ENCODE assay signal across 19 cellular contexts in genomic region chr9:130101963-130102362, GRCh38.
"Had no signal": no experiment of that assay in that cellular context is flagged by ENCODE, and none has a peak within 500 bp of the region (broad histone marks: within the 10 kb centered on the region; RNA-seq: fewer than 3 reads in every experiment).

No MANE protein-coding gene starts in this region.

- DNase-seq: activated CD4-positive, alpha-beta T cell treated with anti-CD3 and anti-CD28 coated beads for 1 hour; activated CD4-positive, alpha-beta T cell treated with anti-CD3 and anti-CD28 coated beads, Interleukin-2, amount 50 U/mL, for 1 hour; activated CD8-positive, alpha-beta T cell treated with anti-CD3 and anti-CD28 coated beads, Interleukin-2, amount 10 ng/mL, durations not matched to agents 7 days and 5 days; activated gamma-delta T cell; activated naive CD4-positive, alpha-beta T cell treated with anti-CD3 and anti-CD28 coated beads, Interleukin-2, amount 50 U/mL, for 16 hours; activated naive CD8-positive, alpha-beta T cell treated with anti-CD3 and anti-CD28 coated beads, Interleukin-2, amount 50 U/mL, for 24 hours; immature natural killer cell; kidney glomerular epithelial cell; naive thymus-derived CD8-positive, alpha-beta T cell; retina; SJCRH30; small intestine; stimulated activated CD4-positive, alpha-beta T cell treated with anti-CD3 and anti-CD28 coated beads, Interleukin-15, amount 100 ng/mL, for 24 hours; stimulated activated naive B cell treated with anti-CD40 and anti-IgM and Interleukin-4, amounts not matched to agents 10 μg/mL and 1 μg/mL and 100 μg/mL, for 72 hours; T-helper 1 cell; upper lobe of right lung had no signal

- H3K4me3 ChIP-seq: hepatocyte, SJCRH30, upper lobe of right lung had no signal

- H3K27ac ChIP-seq: epithelial cell of prostate, hepatocyte, SJCRH30, upper lobe of right lung had no signal

- H3K9me3 ChIP-seq: SJCRH30, upper lobe of right lung had no signal

- H3K4me2 ChIP-seq: hepatocyte had no signal

- FAIRE-seq: small intestine, TTC549 had no signal

- H2AFZ ChIP-seq: hepatocyte had no signal

- H3K4me1 ChIP-seq: SJCRH30, upper lobe of right lung had no signal

- H3K79me2 ChIP-seq: hepatocyte had no signal

- ATAC-seq: activated CD8-positive, alpha-beta T cell treated with anti-CD3 and anti-CD28 coated beads, Interleukin-2, amount 10 ng/mL, durations not matched to agents 7 days and 5 days; activated naive CD8-positive, alpha-beta T cell treated with anti-CD3 and anti-CD28 coated beads, Interleukin-2, amount 50 U/mL, for 24 hours; naive thymus-derived CD8-positive, alpha-beta T cell; stimulated activated naive B cell treated with anti-CD40 and anti-IgM and Interleukin-4, amounts not matched to agents 10 μg/mL and 1 μg/mL and 100 μg/mL, for 72 hours; upper lobe of right lung had no signal

- H3K27me3 ChIP-seq: hepatocyte, SJCRH30, upper lobe of right lung had no signal
